ENCODE assay signal across 21 cellular contexts in genomic region chr1:167216809-167217208, GRCh38. TPM values are rescaled to one million over a fixed set of nuclear protein-coding genes. Genes with fewer than 3 reads are reported as not detected.
DNase-seq lines count a peak whose midpoint lies in the region; ATAC-seq, FAIRE-seq and TF ChIP-seq lines count a peak whose summit lies in the region.
"Had no signal": no experiment of that assay in that cellular context is flagged by ENCODE, and none has a peak within 500 bp of the region (broad histone marks: within the 10 kb centered on the region; RNA-seq: fewer than 3 reads in every experiment).

No MANE protein-coding gene starts in this region.

- intact Hi-C loops in K562 (cut with micrococcal nuclease) = no loop called here

- peaks cover 4% of the 10 kb centered on the region; the same call in 1 of the 2 replicates for H3K79me2 ChIP-seq in SK-N-SH (ENCODE audit: insufficient read depth)
- peaks cover 18% of the 10 kb centered on the region for H3K79me2 ChIP-seq in K562 (ENCODE audit: control insufficient read depth, insufficient read depth, low read length)

- H3K9me3 ChIP-seq in SK-N-SH (no peaks in the 10 kb centered on the region), K562 (replicated peaks; ENCODE audit: control insufficient read depth, insufficient read depth, low read depth, low read length) (no peaks in the 10 kb centered on the region), tibial nerve (no peaks in the 10 kb centered on the region)
- H3K9me3 ChIP-seq: BE2C had no signal

- no peaks in the 10 kb centered on the region for H3K9me2 ChIP-seq in SK-N-SH

- TF ChIP-seq EP300 in SK-N-SH (IDR thresholded peaks at IDR 0.05; ENCODE audit: borderline replicate concordance in 1 of 2, low read depth in 1 of 2, low read length in 1 of 2) (no peak), K562 (IDR thresholded peaks at IDR 0.05; ENCODE audit: low read length) (no peak), tibial nerve (IDR thresholded peaks at IDR 0.05) (no peak)

- BruUV-seq in K562 (replicated peaks; lab: Mats Ljungman, UMichigan) = no TSS peak

- TF ChIP-seq CTCF in SK-N-SH (IDR thresholded peaks at IDR 0.05) (no peak), K562 (IDR thresholded peaks at IDR 0.05 in 2 of 3, conservative IDR thresholded peaks at IDR 0.05 in 1 of 3; ENCODE audit: insufficient read depth in 2 of 3, low read depth in 1 of 3, low read length in 3 of 3) (no peak), tibial nerve (IDR thresholded peaks at IDR 0.05) (no peak)

- POLR2A ChIA-PET in SK-N-SH (lab: Yijun Ruan, JAX) (no interaction called here), K562 (lab: Yijun Ruan, JAX) (interaction anchor here (0.6 kb wide), 1 partner anchor 302 kb away, joined by 3 read pairs; no protein-coding TSS in a partner anchor)

- FAIRE-seq in HTR-8/SVneo (lab: Jason Lieb, UNC) (peak; percentile 59), K562 (lab: Jason Lieb, UNC) (no peak)
- FAIRE-seq: A204.1, G401.6, GM12891, GM19239 had no signal

- TF ChIP-seq RAD21 in SK-N-SH (IDR thresholded peaks at IDR 0.05; ENCODE audit: low read length) (no peak), K562 (CRISPR knock-in tag; conservative IDR thresholded peaks at IDR 0.05 in 1 of 2, IDR thresholded peaks at IDR 0.05 in 1 of 2) (no peak)

- DNase-seq in SK-N-SH (no peak), HTR-8/SVneo (ENCODE audit: insufficient read length, low spot score) (no peak), K562 (ENCODE audit: extremely low read depth in 1 of 4, low spot score in 3 of 4) (no peak), tibial nerve (ENCODE audit: low spot score in 2 of 2) (no peak), mesenteric fat pad (ENCODE audit: low spot score) (no peak)
- DNase-seq: 8988T; ACHN; BE2C; C1 segment of cervical spinal cord; CD4-positive, alpha-beta memory T cell; CD4-positive, CD25-positive, alpha-beta regulatory T cell; CD8-positive, alpha-beta memory T cell; COR-L47; DMS79 treated with DMSO at 0.1 percent for 48 hours; GF-D8 had no signal

- peaks cover 4 to 5% of the 10 kb centered on the region in 2 experiments; a peak in 3 of 4 replicates for H3K4me1 ChIP-seq in SK-N-SH (ENCODE audit: control insufficient read depth in 1 of 2, insufficient read depth in 2 of 2, low read depth in 1 of 2, low read length in 1 of 2)
- peaks cover 3 to 10% of the 10 kb centered on the region in 2 experiments; a peak in 1 of 5 replicates for H3K4me1 ChIP-seq in K562 (replicated peaks in 1 of 2; ENCODE audit: control insufficient read depth in 2 of 2, insufficient read depth in 2 of 2, low read length in 2 of 2)
- H3K4me1 ChIP-seq in tibial nerve = peaks cover 0 to 8% (median 3%) of the 10 kb centered on the region in 4 donors
- H3K4me1 ChIP-seq: BE2C had no signal

- CTCF ChIA-PET in SK-N-SH (lab: Yijun Ruan, JAX) = no interaction called here
- CTCF ChIA-PET in K562 (lab: Yijun Ruan, JAX; ENCODE audit: low intra/inter-chr PET ratio) = no interaction called here

- no peak overlapping the region for H2AFZ ChIP-seq in SK-N-SH (ENCODE audit: low read depth)
- H2AFZ ChIP-seq in K562 (ENCODE audit: low read depth, low read length) = no peak overlapping the region

- no peaks in the 10 kb centered on the region for H3K9me1 ChIP-seq in K562 (ENCODE audit: control insufficient read depth, insufficient read depth, low read length)

- no peaks in the 10 kb centered on the region for H3F3A ChIP-seq in SK-N-SH (replicated peaks; ENCODE audit: insufficient read depth)

- H4K20me1 ChIP-seq in SK-N-SH (ENCODE audit: insufficient read depth) = no peaks in the 10 kb centered on the region
- H4K20me1 ChIP-seq in K562 (replicated peaks; ENCODE audit: control insufficient read depth, insufficient read depth, low read length) = no peaks in the 10 kb centered on the region
- H4K20me1 ChIP-seq: BLaER1 had no signal

- H3K36me3 ChIP-seq in SK-N-SH (replicated peaks in 1 of 2; ENCODE audit: control insufficient read depth in 1 of 2, insufficient read depth in 2 of 2, low read length in 1 of 2) (no peaks in the 10 kb centered on the region), K562 (ENCODE audit: control insufficient read depth, insufficient read depth, low read length) (no peaks in the 10 kb centered on the region), tibial nerve (no peaks in the 10 kb centered on the region)
- H3K36me3 ChIP-seq: BE2C, BLaER1 had no signal

- in situ Hi-C loops in K562 (cut with MboI) = no loop called here

- ATAC-seq in SK-N-SH treated with all-trans-retinoic acid at 6 μM for 48 hours (no peak), K562 (no peak)

- no peak for TF ChIP-seq POLR2A in K562 (conservative IDR thresholded peaks at IDR 0.05)
- TF ChIP-seq POLR2A in tibial nerve (IDR thresholded peaks at IDR 0.05) = no peak

- H3K27ac ChIP-seq in SK-N-SH (ENCODE audit: low read depth in 2 of 2, low read length in 1 of 2) (no peak overlapping the region), K562 (ENCODE audit: extremely low read depth, low read depth, low read length) (no peak overlapping the region), tibial nerve (no peak overlapping the region)
- H3K27ac ChIP-seq: BLaER1 had no signal

- no peaks in the 10 kb centered on the region for H3K27me3 ChIP-seq in SK-N-SH (ENCODE audit: insufficient read depth)
- H3K27me3 ChIP-seq in K562 (ENCODE audit: control insufficient read depth in 2 of 2, insufficient read depth in 2 of 2, low read length in 2 of 2) = no peaks in the 10 kb centered on the region
- no peaks in the 10 kb centered on the region for H3K27me3 ChIP-seq in tibial nerve
- H3K27me3 ChIP-seq: BE2C, BLaER1 had no signal

- no peak overlapping the region for H3K9ac ChIP-seq in SK-N-SH
- H3K9ac ChIP-seq in K562 (ENCODE audit: insufficient read depth in 1 of 2, low read depth in 2 of 2, low read length in 2 of 2) = no peak overlapping the region
- H3K9ac ChIP-seq: BLaER1 had no signal

- H3K4me2 ChIP-seq in SK-N-SH (no peak overlapping the region), K562 (ENCODE audit: insufficient read depth, low read length) (no peak overlapping the region)
- H3K4me2 ChIP-seq: BLaER1 had no signal

- H3K4me3 ChIP-seq in SK-N-SH (ENCODE audit: low read depth in 2 of 2, low read length in 1 of 2) (no peak overlapping the region), K562 (no peak overlapping the region), tibial nerve (no peak overlapping the region)
- H3K4me3 ChIP-seq: BLaER1 had no signal

TF ChIP-seq in SK-N-SH treated with all-trans-retinoic acid at 6 μM for 48 hours, 23 proteins besides CTCF, POLR2A, EP300 and RAD21:
- TF ChIP-seq GLIS3 (CRISPR knock-in tag; IDR thresholded peaks at IDR 0.05) (no peak), ZNF70 (CRISPR knock-in tag; IDR thresholded peaks at IDR 0.05) (peak; percentile 65; the same call in 1 of the 2 replicates)

TF ChIP-seq in SK-N-SH, 30 proteins besides CTCF, POLR2A, EP300 and RAD21 (continues in another document):
- no peak for TF ChIP-seq EZH2phosphoT487 (IDR thresholded peaks at IDR 0.05; ENCODE audit: borderline replicate concordance, low read depth)
- no peak for TF ChIP-seq GATA2 (CRISPR knock-in tag; IDR thresholded peaks at IDR 0.05)
- no peak for TF ChIP-seq FOXM1 (IDR thresholded peaks at IDR 0.05; ENCODE audit: low read depth)
- no peak for TF ChIP-seq POLR2AphosphoS5 (IDR thresholded peaks at IDR 0.05; ENCODE audit: low read depth, low read length)
- TF ChIP-seq USF1 (IDR thresholded peaks at IDR 0.05; ENCODE audit: borderline replicate concordance, low read depth) = no peak
- TF ChIP-seq NFIC (IDR thresholded peaks at IDR 0.05; ENCODE audit: borderline replicate concordance) = no peak

TF ChIP-seq in K562, 482 proteins besides CTCF, POLR2A, EP300 and RAD21:
- no peak for TF ChIP-seq ZC3H4 (CRISPR knock-in tag; IDR thresholded peaks at IDR 0.05; ENCODE audit: borderline replicate concordance)
- TF ChIP-seq POLR2B (IDR thresholded peaks at IDR 0.05; ENCODE audit: low read depth, partially characterized antibody) = no peak
- 0 out of 2 replicates have a peak, but pooled peaks have one; percentile 33 for TF ChIP-seq TRIM28 (IDR thresholded peaks at IDR 0.05)
- no peak for TF ChIP-seq EWSR1 (IDR thresholded peaks at IDR 0.05; ENCODE audit: borderline replicate concordance, low read depth, partially characterized antibody)
- TF ChIP-seq ARID3A (IDR thresholded peaks at IDR 0.05; ENCODE audit: borderline replicate concordance, low read depth, low read length) = no peak

RNA-seq across cellular contexts. Expression of gene POU2F1, which starts 3.9 kb away (rescaled TPM):
- polyA plus RNA-seq in SK-N-SH (2012; rRNA removed) (1.2 and 1.5 TPM in 2 replicates), K562 (2011; rRNA removed) (13.6 and 14.2 TPM in 2 replicates), K562 (2014; fragmentation: Illumina TruSeq; extraction: Trizol) (7.9 and 8.2 TPM in 2 replicates), K562 (2014; fragmentation: Nextera tagmentation; extraction: Ambion mirVana) (1 to 10 TPM; 2.6 to 6.0 TPM), K562 (2014; rRNA removed) (5.9 and 8.8 TPM in 2 replicates)
- 0.82 and 0.96 TPM in 2 replicates for polyA plus RNA-seq in SK-N-SH (2012; cell fraction: cytosol; rRNA removed)
- polyA plus RNA-seq in SK-N-SH (2012; cell fraction: nucleus; rRNA removed) = 4.1 and 7.3 TPM in 2 replicates
- total RNA-seq in K562 (2011; cell fraction: chromatin; rRNA removed; ENCODE audit: low replicate concordance) = 34.9 and 64.7 TPM in 2 replicates
- 9.8 and 13.7 TPM in 2 replicates for total RNA-seq in K562 (2011; cell fraction: nucleolus; rRNA removed)
- total RNA-seq in K562 (2011; cell fraction: nucleoplasm; rRNA removed) = 33.9 and 47.9 TPM in 2 replicates
- total RNA-seq in K562 (2014; rRNA removed) (6.0 and 8.5 TPM in 2 replicates), K562 (2014; rRNA removed; fragmentation: Illumina TruSeq; extraction: Trizol) (18.2 and 20.1 TPM in 2 replicates), K562 (2015; rRNA removed; fragmentation: Illumina TruSeq; extraction: Trizol) (14.4 and 14.9 TPM in 2 replicates), K562 (2021) (19.9 and 22.3 TPM in 2 replicates), tibial nerve (10 to 100 TPM; 21.0 to 33.7 (median 21.8) TPM), mesenteric fat pad (18.8 TPM)
- 13.0 and 21.3 TPM in 2 replicates for polyA plus RNA-seq in K562 (2011; cell fraction: cytosol; rRNA removed)
- polyA plus RNA-seq in K562 (2011; cell fraction: nucleus; rRNA removed) = 15.4 and 22.1 TPM in 2 replicates
- 3.2 and 5.0 TPM in 2 replicates for polyA plus RNA-seq in K562 (2012)
- 33.3 and 39.0 TPM in 2 replicates for polyA minus RNA-seq in K562 (2011; rRNA and poly(A)+ RNA removed)
- 8.8 and 9.9 TPM in 2 replicates for polyA minus RNA-seq in K562 (2011; cell fraction: cytosol; rRNA and poly(A)+ RNA removed)
- polyA minus RNA-seq in K562 (2011; cell fraction: nucleus; rRNA and poly(A)+ RNA removed) = 16.7 and 24.5 TPM in 2 replicates
